In the genomic region with DNA sequence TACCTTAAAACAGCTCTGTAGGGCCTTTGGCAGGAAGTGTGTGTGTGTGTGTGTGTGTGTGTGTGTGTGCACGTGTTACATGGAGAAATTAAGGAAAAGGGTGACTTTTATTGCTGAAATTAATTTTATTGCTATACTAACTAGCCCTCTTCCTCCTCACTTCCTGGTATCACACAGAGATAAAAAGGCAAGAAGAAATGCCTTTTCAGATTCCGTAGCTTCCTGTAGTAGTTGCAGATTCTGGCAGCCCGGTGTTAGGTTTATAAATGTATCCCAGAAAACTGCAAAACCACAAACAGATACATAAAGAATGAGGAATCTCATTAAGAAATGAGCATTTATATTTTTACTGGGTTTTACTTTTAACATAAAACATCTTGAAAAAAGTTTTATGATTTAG, we compare ENCODE assay signal across 9 cellular contexts.
"Had no signal": no experiment of that assay in that cellular context is flagged by ENCODE, and none has a peak within 500 bp of the region (broad histone marks: within the 10 kb centered on the region; RNA-seq: fewer than 3 reads in every experiment).

No MANE protein-coding gene starts in this region.

- H3K27ac Mint-ChIP-seq: HFFc6, IgD-negative memory B cell had no signal

- H3K36me3 ChIP-seq: HAP-1 had no signal

- DNase-seq: GM23248, GOT3, H7, HFFc6 had no signal

- H3K9me3 ChIP-seq: HAP-1 had no signal

- H3K4me1 Mint-ChIP-seq: IgD-negative memory B cell had no signal

- H3K27ac ChIP-seq: GM23248, HL-60 had no signal

- H3K4me3 ChIP-seq: GM23248, HAP-1 had no signal

- H3K4me3 Mint-ChIP-seq: HFFc6, IgD-negative memory B cell had no signal

- H3K4me1 ChIP-seq: HAP-1 had no signal

- ATAC-seq: HCT116, HepG2 had no signal
